1 cellular context compared by ENCODE assay signal in genomic region chr12:98515368-98516183, GRCh38.
TF ChIP-seq lines count a peak whose summit lies in the region.

TSS of gene TMPO (plus strand) at chr12:98515590. CDS start at chr12:98515868, 278 bp downstream.

TF ChIP-seq in HepG2, 621 proteins besides CTCF, POLR2A, EP300 and RAD21 (continued from another document):
- TF ChIP-seq, protein P1, sequence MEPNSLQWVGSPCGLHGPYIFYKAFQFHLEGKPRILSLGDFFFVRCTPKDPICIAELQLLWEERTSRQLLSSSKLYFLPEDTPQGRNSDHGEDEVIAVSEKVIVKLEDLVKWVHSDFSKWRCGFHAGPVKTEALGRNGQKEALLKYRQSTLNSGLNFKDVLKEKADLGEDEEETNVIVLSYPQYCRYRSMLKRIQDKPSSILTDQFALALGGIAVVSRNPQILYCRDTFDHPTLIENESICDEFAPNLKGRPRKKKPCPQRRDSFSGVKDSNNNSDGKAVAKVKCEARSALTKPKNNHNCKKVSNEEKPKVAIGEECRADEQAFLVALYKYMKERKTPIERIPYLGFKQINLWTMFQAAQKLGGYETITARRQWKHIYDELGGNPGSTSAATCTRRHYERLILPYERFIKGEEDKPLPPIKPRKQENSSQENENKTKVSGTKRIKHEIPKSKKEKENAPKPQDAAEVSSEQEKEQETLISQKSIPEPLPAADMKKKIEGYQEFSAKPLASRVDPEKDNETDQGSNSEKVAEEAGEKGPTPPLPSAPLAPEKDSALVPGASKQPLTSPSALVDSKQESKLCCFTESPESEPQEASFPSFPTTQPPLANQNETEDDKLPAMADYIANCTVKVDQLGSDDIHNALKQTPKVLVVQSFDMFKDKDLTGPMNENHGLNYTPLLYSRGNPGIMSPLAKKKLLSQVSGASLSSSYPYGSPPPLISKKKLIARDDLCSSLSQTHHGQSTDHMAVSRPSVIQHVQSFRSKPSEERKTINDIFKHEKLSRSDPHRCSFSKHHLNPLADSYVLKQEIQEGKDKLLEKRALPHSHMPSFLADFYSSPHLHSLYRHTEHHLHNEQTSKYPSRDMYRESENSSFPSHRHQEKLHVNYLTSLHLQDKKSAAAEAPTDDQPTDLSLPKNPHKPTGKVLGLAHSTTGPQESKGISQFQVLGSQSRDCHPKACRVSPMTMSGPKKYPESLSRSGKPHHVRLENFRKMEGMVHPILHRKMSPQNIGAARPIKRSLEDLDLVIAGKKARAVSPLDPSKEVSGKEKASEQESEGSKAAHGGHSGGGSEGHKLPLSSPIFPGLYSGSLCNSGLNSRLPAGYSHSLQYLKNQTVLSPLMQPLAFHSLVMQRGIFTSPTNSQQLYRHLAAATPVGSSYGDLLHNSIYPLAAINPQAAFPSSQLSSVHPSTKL (CRISPR knock-in tag; IDR thresholded peaks at IDR 0.05) = no peak
TF ChIP-seq in HepG2: peak in this region for 244.
